Comparison of ENCODE assay signal across 8 cellular contexts in the genomic region with DNA sequence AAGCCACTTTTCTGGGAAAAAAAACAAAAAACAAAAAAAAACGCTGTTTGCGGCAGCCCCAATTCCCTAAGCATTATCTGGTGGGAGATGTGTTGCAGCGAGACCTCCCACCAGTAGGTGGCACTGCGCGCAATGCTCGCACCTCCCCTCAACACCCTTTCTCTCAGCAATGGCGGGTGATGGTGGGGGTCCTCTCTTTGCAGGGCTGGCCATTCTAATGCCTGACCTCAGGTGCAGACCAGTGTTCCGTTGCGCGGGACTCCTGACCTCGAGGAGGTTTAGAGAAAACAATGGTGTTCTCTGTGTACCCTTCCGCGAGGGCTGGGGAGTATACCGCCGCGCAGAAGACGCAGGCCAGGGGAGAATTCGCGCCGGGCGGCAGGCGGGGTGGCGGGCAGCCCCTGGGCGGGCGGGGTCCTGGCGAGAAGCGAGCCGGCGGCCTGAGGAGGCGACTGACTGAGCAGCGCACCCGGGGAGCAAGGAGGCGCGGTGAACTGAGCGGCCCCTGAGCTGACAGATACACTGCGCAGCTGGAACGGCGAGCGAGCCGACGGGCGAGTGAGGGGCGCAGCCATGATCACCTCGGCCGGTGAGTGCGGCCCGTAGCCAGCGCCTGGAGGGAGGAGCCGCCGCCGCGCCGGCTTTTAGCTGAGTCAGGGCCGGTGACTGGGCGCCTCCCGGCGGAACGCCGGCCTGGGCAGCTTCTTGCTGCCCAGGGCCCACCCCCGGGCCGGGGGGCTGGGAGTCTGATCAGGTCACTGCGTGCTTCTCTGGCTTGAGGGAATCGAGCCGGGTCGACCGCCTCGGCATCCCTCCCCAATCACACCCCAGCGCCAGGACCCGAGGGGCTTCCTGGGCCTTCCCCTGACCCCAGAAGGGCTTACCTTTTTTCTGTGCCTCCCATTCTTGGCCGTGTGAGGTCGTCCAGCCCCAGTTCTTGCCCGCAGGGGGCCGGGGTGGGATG. TPM values are rescaled to one million over a fixed set of nuclear protein-coding genes. Genes with fewer than 3 reads are reported as not detected.
DNase-seq lines count a peak whose midpoint lies in the region; ATAC-seq lines count a peak whose summit lies in the region.

A gene (plus strand): TSS at position 415 of the 964 bp plus-strand sequence. CDS start 159 bp downstream, at position 574.

- ATAC-seq in GM19468 (IDR thresholded peaks at IDR 0.05; ENCODE audit: extremely low read depth, unreplicated experiment): peak; percentile 49

- peak within 1 kb of the TSS; percentile 100 for H3K4me3 ChIP-seq in effector memory CD4-positive, alpha-beta T cell (ENCODE audit: insufficient read depth, low read depth, low read length, poor library complexity, severe bottlenecking)

- peak; percentile 66 for DNase-seq in COR-L47 (lab: John Stamatoyannopoulos, UW)
- peak; percentile 90 for DNase-seq in HS-5 (ENCODE audit: low read depth)
- peak; percentile 82 to 89 for DNase-seq in NOMO-1 (lab: John Stamatoyannopoulos, UW; ENCODE audit: unreplicated experiment in 2 of 2)
- peak; percentile 84 to 89 (median 88) for DNase-seq in effector memory CD4-positive, alpha-beta T cell
- peak; percentile 95 for DNase-seq in medulla oblongata (ENCODE audit: extremely low spot score)
- peak; percentile 85 for DNase-seq in stimulated activated CD8-positive, alpha-beta memory T cell treated with anti-CD3 and anti-CD28 coated beads, Interleukin-12 subunit alpha, Interleukin-12 subunit beta, amount 100 ng/mL, for 1 hour (ENCODE audit: low read depth)

- H3K27ac ChIP-seq in effector memory CD4-positive, alpha-beta T cell (ENCODE audit: insufficient read depth, low read length, poor library complexity, severe bottlenecking): peak within 1 kb of the TSS; percentile 90

- POLR2A ChIA-PET in activated CD8-positive, alpha-beta memory T cell treated with anti-CD3 and anti-CD28 coated beads for 36 hours (lab: Charles Lee): no interaction called here

- CTCF ChIA-PET in activated CD8-positive, alpha-beta memory T cell treated with anti-CD3 and anti-CD28 coated beads for 36 hours (lab: Charles Lee): interaction anchor here (0.7 to 1.7 kb wide), 8 partner anchors 11 to 232 kb away, joined by 3 to 6 read pairs (median 3); no protein-coding TSS in a partner anchor

- H3K27me3 ChIP-seq in effector memory CD4-positive, alpha-beta T cell (replicated peaks; ENCODE audit: control insufficient read depth, insufficient read depth, low read length, poor library complexity, severe bottlenecking): no peaks in the 10 kb centered on the region

- no peaks in the 10 kb centered on the region for H3K9me3 ChIP-seq in effector memory CD4-positive, alpha-beta T cell (ENCODE audit: control insufficient read depth, low read length)

- H3K36me3 ChIP-seq in effector memory CD4-positive, alpha-beta T cell (ENCODE audit: control insufficient read depth, insufficient read depth, low read length): peaks cover 2% of the 10 kb centered on the region

- H3K4me1 ChIP-seq in effector memory CD4-positive, alpha-beta T cell (ENCODE audit: control insufficient read depth, insufficient read depth, low read length, poor library complexity, severe bottlenecking): peaks cover 13% of the 10 kb centered on the region

RNA-seq across cellular contexts. Expression of the gene that starts here (rescaled TPM):
- 100 to 1,000 TPM; 159 to 164 TPM for total RNA-seq in activated CD8-positive, alpha-beta memory T cell treated with anti-CD3 and anti-CD28 coated beads for 36 hours

Comparison
In these comparisons a context has a peak if more than half of its experiments do, and no peak if none do; other contexts are left out.
1. Peak in every context shown above with its lines: DNase-seq, ATAC-seq, H3K4me3 ChIP-seq and H3K27ac ChIP-seq.